1 cellular context compared by ENCODE assay signal in the genomic region with DNA sequence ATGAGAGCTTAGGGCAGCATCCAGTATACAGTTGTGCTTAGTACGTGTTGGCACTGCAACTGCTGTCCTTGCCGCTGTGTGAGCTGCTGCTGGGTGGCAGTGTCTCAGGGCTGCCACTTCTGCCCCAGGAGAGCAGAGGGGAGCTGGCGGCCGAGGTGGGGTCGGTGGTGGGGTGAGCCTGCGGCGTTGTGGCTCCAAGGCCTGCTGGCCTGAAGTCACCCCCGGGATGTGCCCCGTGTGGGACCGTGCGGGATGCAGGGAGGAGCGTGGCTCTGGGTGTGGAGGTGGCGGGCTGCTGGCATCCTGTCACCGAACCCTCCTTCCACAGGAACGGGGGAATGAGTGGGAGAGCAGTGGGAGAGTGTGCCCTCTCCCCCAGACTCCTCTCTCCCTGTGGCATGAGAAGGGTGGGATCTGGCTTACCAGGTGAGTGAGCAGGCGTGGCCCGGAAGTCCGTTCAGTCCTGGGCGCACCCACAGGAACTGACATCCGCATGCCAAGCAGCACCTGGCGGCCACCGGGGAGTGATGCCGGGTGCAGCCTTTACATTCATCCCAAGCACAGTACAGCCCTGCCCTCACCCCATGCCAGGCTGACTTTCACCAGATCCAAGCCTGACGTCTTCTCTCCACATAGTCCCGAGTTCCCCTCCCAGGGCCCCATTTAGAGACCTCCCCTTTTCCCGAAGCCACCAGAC.
TF ChIP-seq lines count a peak whose summit lies in the region.

No MANE protein-coding gene starts in this region.

TF ChIP-seq in GM23338, 12 proteins besides CTCF, POLR2A, EP300 and RAD21 (continued from another document):
- TF ChIP-seq, protein P1, sequence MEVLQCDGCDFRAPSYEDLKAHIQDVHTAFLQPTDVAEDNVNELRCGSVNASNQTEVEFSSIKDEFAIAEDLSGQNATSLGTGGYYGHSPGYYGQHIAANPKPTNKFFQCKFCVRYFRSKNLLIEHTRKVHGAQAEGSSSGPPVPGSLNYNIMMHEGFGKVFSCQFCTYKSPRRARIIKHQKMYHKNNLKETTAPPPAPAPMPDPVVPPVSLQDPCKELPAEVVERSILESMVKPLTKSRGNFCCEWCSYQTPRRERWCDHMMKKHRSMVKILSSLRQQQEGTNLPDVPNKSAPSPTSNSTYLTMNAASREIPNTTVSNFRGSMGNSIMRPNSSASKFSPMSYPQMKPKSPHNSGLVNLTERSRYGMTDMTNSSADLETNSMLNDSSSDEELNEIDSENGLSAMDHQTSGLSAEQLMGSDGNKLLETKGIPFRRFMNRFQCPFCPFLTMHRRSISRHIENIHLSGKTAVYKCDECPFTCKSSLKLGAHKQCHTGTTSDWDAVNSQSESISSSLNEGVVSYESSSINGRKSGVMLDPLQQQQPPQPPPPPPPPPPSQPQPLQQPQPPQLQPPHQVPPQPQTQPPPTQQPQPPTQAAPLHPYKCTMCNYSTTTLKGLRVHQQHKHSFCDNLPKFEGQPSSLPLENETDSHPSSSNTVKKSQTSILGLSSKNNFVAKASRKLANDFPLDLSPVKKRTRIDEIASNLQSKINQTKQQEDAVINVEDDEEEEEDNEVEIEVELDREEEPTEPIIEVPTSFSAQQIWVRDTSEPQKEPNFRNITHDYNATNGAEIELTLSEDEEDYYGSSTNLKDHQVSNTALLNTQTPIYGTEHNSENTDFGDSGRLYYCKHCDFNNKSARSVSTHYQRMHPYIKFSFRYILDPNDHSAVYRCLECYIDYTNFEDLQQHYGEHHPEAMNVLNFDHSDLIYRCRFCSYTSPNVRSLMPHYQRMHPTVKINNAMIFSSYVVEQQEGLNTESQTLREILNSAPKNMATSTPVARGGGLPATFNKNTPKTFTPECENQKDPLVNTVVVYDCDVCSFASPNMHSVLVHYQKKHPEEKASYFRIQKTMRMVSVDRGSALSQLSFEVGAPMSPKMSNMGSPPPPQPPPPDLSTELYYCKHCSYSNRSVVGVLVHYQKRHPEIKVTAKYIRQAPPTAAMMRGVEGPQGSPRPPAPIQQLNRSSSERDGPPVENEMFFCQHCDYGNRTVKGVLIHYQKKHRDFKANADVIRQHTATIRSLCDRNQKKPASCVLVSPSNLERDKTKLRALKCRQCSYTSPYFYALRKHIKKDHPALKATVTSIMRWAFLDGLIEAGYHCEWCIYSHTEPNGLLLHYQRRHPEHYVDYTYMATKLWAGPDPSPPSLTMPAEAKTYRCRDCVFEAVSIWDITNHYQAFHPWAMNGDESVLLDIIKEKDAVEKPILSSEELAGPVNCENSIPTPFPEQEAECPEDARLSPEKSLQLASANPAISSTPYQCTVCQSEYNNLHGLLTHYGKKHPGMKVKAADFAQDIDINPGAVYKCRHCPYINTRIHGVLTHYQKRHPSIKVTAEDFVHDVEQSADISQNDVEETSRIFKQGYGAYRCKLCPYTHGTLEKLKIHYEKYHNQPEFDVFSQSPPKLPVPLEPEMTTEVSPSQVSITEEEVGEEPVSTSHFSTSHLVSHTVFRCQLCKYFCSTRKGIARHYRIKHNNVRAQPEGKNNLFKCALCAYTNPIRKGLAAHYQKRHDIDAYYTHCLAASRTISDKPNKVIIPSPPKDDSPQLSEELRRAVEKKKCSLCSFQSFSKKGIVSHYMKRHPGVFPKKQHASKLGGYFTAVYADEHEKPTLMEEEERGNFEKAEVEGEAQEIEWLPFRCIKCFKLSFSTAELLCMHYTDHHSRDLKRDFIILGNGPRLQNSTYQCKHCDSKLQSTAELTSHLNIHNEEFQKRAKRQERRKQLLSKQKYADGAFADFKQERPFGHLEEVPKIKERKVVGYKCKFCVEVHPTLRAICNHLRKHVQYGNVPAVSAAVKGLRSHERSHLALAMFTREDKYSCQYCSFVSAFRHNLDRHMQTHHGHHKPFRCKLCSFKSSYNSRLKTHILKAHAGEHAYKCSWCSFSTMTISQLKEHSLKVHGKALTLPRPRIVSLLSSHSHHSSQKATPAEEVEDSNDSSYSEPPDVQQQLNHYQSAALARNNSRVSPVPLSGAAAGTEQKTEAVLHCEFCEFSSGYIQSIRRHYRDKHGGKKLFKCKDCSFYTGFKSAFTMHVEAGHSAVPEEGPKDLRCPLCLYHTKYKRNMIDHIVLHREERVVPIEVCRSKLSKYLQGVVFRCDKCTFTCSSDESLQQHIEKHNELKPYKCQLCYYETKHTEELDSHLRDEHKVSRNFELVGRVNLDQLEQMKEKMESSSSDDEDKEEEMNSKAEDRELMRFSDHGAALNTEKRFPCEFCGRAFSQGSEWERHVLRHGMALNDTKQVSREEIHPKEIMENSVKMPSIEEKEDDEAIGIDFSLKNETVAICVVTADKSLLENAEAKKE (CRISPR knock-in tag; IDR thresholded peaks at IDR 0.05): no peak
